In the genomic region with DNA sequence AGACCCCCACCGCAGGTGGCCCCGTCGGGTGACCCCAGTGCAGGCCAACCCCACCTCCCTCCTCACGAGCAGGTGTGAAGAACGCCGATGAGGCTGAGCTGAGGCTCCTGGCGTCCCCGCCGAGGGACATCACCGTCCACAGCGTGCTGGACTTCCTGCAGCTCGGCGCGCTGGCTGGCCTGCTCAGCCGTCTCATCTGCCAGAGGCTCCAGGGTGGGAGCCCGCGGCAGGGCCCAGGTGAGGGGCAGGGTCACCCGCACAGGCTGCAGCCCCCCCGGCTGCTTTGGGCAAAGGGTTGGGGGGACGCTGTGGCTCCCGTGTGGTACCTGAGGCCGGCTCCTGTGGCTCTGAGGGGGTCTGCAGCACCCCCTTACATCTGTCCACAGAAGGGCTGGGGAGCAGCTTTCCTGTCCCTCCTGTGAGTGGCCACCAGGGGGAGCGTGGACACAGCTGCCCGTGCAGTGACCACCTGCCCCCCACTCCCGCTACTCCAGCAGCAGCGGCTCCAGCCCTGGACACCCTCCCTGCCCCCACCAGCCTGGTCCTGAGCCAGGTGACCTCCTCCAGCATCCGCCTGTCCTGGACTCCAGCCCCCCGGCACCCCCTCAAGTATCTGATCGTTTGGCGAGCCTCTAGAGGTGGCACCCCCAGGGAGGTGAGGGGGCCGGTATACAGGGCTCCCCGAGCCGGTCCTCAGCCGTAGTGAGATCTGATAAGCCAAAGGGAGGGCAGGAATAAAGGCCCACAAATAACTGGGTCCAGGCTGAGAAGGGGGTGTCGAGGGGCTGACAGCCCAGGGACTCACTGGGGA, we compare ENCODE assay signal across 8 cellular contexts. TPM values are rescaled to one million over a fixed set of nuclear protein-coding genes. Genes with fewer than 3 reads are reported as not detected.
DNase-seq lines count a peak whose midpoint lies in the region; ATAC-seq, FAIRE-seq and TF ChIP-seq lines count a peak whose summit lies in the region.

No MANE protein-coding gene starts in this region.

- no peak overlapping the region for H3K27ac ChIP-seq in CD4-positive, alpha-beta memory T cell (ENCODE audit: low read depth, low read length)
- H3K27ac ChIP-seq in RWPE2 (ENCODE audit: poor library complexity, severe bottlenecking) = no peak overlapping the region

- no peaks in the 10 kb centered on the region for H3K36me3 Mint-ChIP-seq in CD4-positive, alpha-beta memory T cell
- no peaks in the 10 kb centered on the region for H3K36me3 Mint-ChIP-seq in activated T-helper 1 cell treated with anti-CD3 and anti-CD28 coated beads, Interleukin-12 subunit alpha, Interleukin-12 subunit beta, Interleukin-2, Interleukin-4 antibody, amounts not matched to agents 30 ng/mL and 10 ng/mL and 1 ng/mL, durations not matched to agents 14 hours and 24 hours and 36 hours (ENCODE audit: low read depth)

- no peaks in the 10 kb centered on the region for H3K4me1 Mint-ChIP-seq in CD4-positive, alpha-beta memory T cell
- no peaks in the 10 kb centered on the region for H3K4me1 Mint-ChIP-seq in activated T-helper 1 cell treated with anti-CD3 and anti-CD28 coated beads, Interleukin-12 subunit alpha, Interleukin-12 subunit beta, Interleukin-2, Interleukin-4 antibody, amounts not matched to agents 30 ng/mL and 10 ng/mL and 1 ng/mL, durations not matched to agents 14 hours and 24 hours and 36 hours (ENCODE audit: low read depth)

- H3K27ac Mint-ChIP-seq in CD4-positive, alpha-beta memory T cell = peak overlapping the region in 1 of 7 donors; percentile 52
- H3K27ac Mint-ChIP-seq in activated T-helper 1 cell treated with anti-CD3 and anti-CD28 coated beads, Interleukin-12 subunit alpha, Interleukin-12 subunit beta, Interleukin-2, Interleukin-4 antibody, amounts not matched to agents 30 ng/mL and 10 ng/mL and 1 ng/mL, durations not matched to agents 14 hours and 24 hours and 36 hours = no peak overlapping the region

- no peak overlapping the region for H3K4me3 ChIP-seq in CD4-positive, alpha-beta memory T cell (ENCODE audit: low read length in 2 of 2)
- no peak overlapping the region for H3K4me3 ChIP-seq in RWPE2 (ENCODE audit: severe bottlenecking)
- no peak overlapping the region for H3K4me3 ChIP-seq in mucosa of descending colon

- FAIRE-seq in H54 (lab: Jason Lieb, UNC) = no peak

- H3K27me3 Mint-ChIP-seq in CD4-positive, alpha-beta memory T cell = peaks cover 2 to 7% of the 10 kb centered on the region in 2 donors
- no peaks in the 10 kb centered on the region for H3K27me3 Mint-ChIP-seq in activated T-helper 1 cell treated with anti-CD3 and anti-CD28 coated beads, Interleukin-12 subunit alpha, Interleukin-12 subunit beta, Interleukin-2, Interleukin-4 antibody, amounts not matched to agents 30 ng/mL and 10 ng/mL and 1 ng/mL, durations not matched to agents 14 hours and 24 hours and 36 hours (ENCODE audit: insufficient read depth)

- TF ChIP-seq CTCF in RWPE2 (IDR thresholded peaks at IDR 0.05; ENCODE audit: poor library complexity, severe bottlenecking) (peak; percentile 99), mucosa of descending colon (IDR thresholded peaks at IDR 0.05) (peak; percentile 46)

- ATAC-seq in RWPE2 (ENCODE audit: low read depth) = peak; percentile 54
- ATAC-seq in mucosa of descending colon = peak; percentile 52
- no peak for ATAC-seq in GM18907 (IDR thresholded peaks at IDR 0.05; ENCODE audit: unreplicated experiment)

- POLR2A ChIA-PET in CD4-positive, alpha-beta memory T cell (lab: Charles Lee; ENCODE audit: partially characterized antibody) = interaction anchor here (0.9 kb wide), 1 partner anchor 27 kb away, joined by 3 read pairs; no protein-coding TSS in a partner anchor

- DNase-seq in CD4-positive, alpha-beta memory T cell = peak in 3 of 5 donors; percentile 19 to 33 (median 31)
- DNase-seq in H54 (ENCODE audit: insufficient read length, low spot score) = peak; percentile 74
- peak; percentile 88 for DNase-seq in RWPE2 (ENCODE audit: low spot score)
- peak; percentile 86 for DNase-seq in ecto neural progenitor cell (ENCODE audit: low spot score)
- DNase-seq in mucosa of descending colon = peak in 1 of 3 donors; percentile 34
- DNase-seq in activated T-helper 1 cell treated with anti-CD3 and anti-CD28 coated beads, Interleukin-12 subunit alpha, Interleukin-12 subunit beta, Interleukin-2, Interleukin-4 antibody, amounts not matched to agents 30 ng/mL and 10 ng/mL and 1 ng/mL, durations not matched to agents 14 hours and 24 hours and 36 hours (ENCODE audit: low spot score) = no peak
- no peak for DNase-seq in germinal center (ENCODE audit: low spot score)

- no peaks in the 10 kb centered on the region for H3K4me1 ChIP-seq in CD4-positive, alpha-beta memory T cell (ENCODE audit: insufficient read depth, low read length)
- H3K4me1 ChIP-seq in RWPE2 (ENCODE audit: insufficient read depth, poor library complexity, severe bottlenecking) = no peaks in the 10 kb centered on the region
- no peaks in the 10 kb centered on the region for H3K4me1 ChIP-seq in mucosa of descending colon (ENCODE audit: low read depth)

- no peak for TF ChIP-seq POLR2A in H54 (IDR thresholded peaks at IDR 0.05; ENCODE audit: low read depth, low read length)

- intact Hi-C loops in CD4-positive, alpha-beta memory T cell (cut with micrococcal nuclease) = no loop called here
- intact Hi-C loops in mucosa of descending colon (cut with DNase I, micrococcal nuclease) = no loop called here
- intact Hi-C loops in activated T-helper 1 cell treated with anti-CD3 and anti-CD28 coated beads, Interleukin-12 subunit alpha, Interleukin-12 subunit beta, Interleukin-2, Interleukin-4 antibody, amounts not matched to agents 30 ng/mL and 10 ng/mL and 1 ng/mL, durations not matched to agents 14 hours and 24 hours and 36 hours (cut with micrococcal nuclease) = loop anchor here (1.0 kb wide), 1 partner anchor 72 kb away; no protein-coding TSS in a partner anchor

- no peaks in the 10 kb centered on the region for H3K9me3 ChIP-seq in CD4-positive, alpha-beta memory T cell (ENCODE audit: control insufficient read depth in 1 of 2, low read length in 2 of 2)
- H3K9me3 ChIP-seq in RWPE2 (ENCODE audit: severe bottlenecking) (no peaks in the 10 kb centered on the region), mucosa of descending colon (no peaks in the 10 kb centered on the region)

- H3K36me3 ChIP-seq in CD4-positive, alpha-beta memory T cell (ENCODE audit: insufficient read depth, low read length) = no peaks in the 10 kb centered on the region
- no peaks in the 10 kb centered on the region for H3K36me3 ChIP-seq in RWPE2 (ENCODE audit: low read depth)
- no peaks in the 10 kb centered on the region for H3K36me3 ChIP-seq in mucosa of descending colon (ENCODE audit: low read depth)

- CTCF ChIA-PET in CD4-positive, alpha-beta memory T cell (lab: Charles Lee; ENCODE audit: partially characterized antibody) = interaction anchor here (1.2 to 1.5 kb wide), 3 partner anchors 9 to 14 kb away, joined by 3 to 4 read pairs (median 3); no protein-coding TSS in a partner anchor

- H3K27me3 ChIP-seq in CD4-positive, alpha-beta memory T cell (ENCODE audit: insufficient read depth, low read length) = no peaks in the 10 kb centered on the region
- peaks cover 24% of the 10 kb centered on the region for H3K27me3 ChIP-seq in RWPE2 (ENCODE audit: insufficient read depth, poor library complexity, severe bottlenecking)

- H3K4me3 Mint-ChIP-seq in CD4-positive, alpha-beta memory T cell = no peak overlapping the region
- H3K4me3 Mint-ChIP-seq in activated T-helper 1 cell treated with anti-CD3 and anti-CD28 coated beads, Interleukin-12 subunit alpha, Interleukin-12 subunit beta, Interleukin-2, Interleukin-4 antibody, amounts not matched to agents 30 ng/mL and 10 ng/mL and 1 ng/mL, durations not matched to agents 14 hours and 24 hours and 36 hours = no peak overlapping the region

- H3K9me3 Mint-ChIP-seq in CD4-positive, alpha-beta memory T cell = no peaks in the 10 kb centered on the region
- H3K9me3 Mint-ChIP-seq in activated T-helper 1 cell treated with anti-CD3 and anti-CD28 coated beads, Interleukin-12 subunit alpha, Interleukin-12 subunit beta, Interleukin-2, Interleukin-4 antibody, amounts not matched to agents 30 ng/mL and 10 ng/mL and 1 ng/mL, durations not matched to agents 14 hours and 24 hours and 36 hours = no peaks in the 10 kb centered on the region

RNA-seq across cellular contexts. Expression of gene COL20A1, which starts 16.5 kb away (rescaled TPM):
- total RNA-seq in CD4-positive, alpha-beta memory T cell = under 1 TPM in 1 of 2 experiments, not detected in 1; 0.11 TPM
- not detected for polyA plus RNA-seq in CD4-positive, alpha-beta memory T cell
- not detected for total RNA-seq in mucosa of descending colon
- not detected in 2 replicates for total RNA-seq in activated T-helper 1 cell treated with anti-CD3 and anti-CD28 coated beads, Interleukin-12 subunit alpha, Interleukin-12 subunit beta, Interleukin-2, Interleukin-4 antibody, amounts not matched to agents 30 ng/mL and 10 ng/mL and 1 ng/mL, durations not matched to agents 14 hours and 24 hours and 36 hours

RNA-seq across cellular contexts. Expression of gene ARFGAP1, which starts 36.9 kb away (rescaled TPM):
- total RNA-seq in CD4-positive, alpha-beta memory T cell = 100 to 1,000 TPM; 113 to 120 TPM
- polyA plus RNA-seq in CD4-positive, alpha-beta memory T cell = 10 to 100 TPM; 11.5 to 26.0 TPM
- total RNA-seq in mucosa of descending colon = 10 to 100 TPM; 76.5 to 85.8 (median 82.4) TPM
- 102 and 107 TPM in 2 replicates for total RNA-seq in activated T-helper 1 cell treated with anti-CD3 and anti-CD28 coated beads, Interleukin-12 subunit alpha, Interleukin-12 subunit beta, Interleukin-2, Interleukin-4 antibody, amounts not matched to agents 30 ng/mL and 10 ng/mL and 1 ng/mL, durations not matched to agents 14 hours and 24 hours and 36 hours

RNA-seq across cellular contexts. Expression of gene CHRNA4, which starts 51.7 kb away (rescaled TPM):
- not detected for total RNA-seq in CD4-positive, alpha-beta memory T cell
- polyA plus RNA-seq in CD4-positive, alpha-beta memory T cell = not detected
- not detected for total RNA-seq in mucosa of descending colon
- not detected in 2 replicates for total RNA-seq in activated T-helper 1 cell treated with anti-CD3 and anti-CD28 coated beads, Interleukin-12 subunit alpha, Interleukin-12 subunit beta, Interleukin-2, Interleukin-4 antibody, amounts not matched to agents 30 ng/mL and 10 ng/mL and 1 ng/mL, durations not matched to agents 14 hours and 24 hours and 36 hours

RNA-seq across cellular contexts. Expression of gene NKAIN4, which starts 55.2 kb away (rescaled TPM):
- not detected for total RNA-seq in CD4-positive, alpha-beta memory T cell
- polyA plus RNA-seq in CD4-positive, alpha-beta memory T cell = not detected
- total RNA-seq in mucosa of descending colon = 1 to 10 TPM in 1 of 3 donors, not detected in 2; 1.6 TPM
- not detected in 2 replicates for total RNA-seq in activated T-helper 1 cell treated with anti-CD3 and anti-CD28 coated beads, Interleukin-12 subunit alpha, Interleukin-12 subunit beta, Interleukin-2, Interleukin-4 antibody, amounts not matched to agents 30 ng/mL and 10 ng/mL and 1 ng/mL, durations not matched to agents 14 hours and 24 hours and 36 hours

Comparison
In these comparisons a context has a peak if more than half of its experiments do, and no peak if none do; other contexts are left out.
1. DNase-seq: peak in CD4-positive, alpha-beta memory T cell (3 of 5), H54 (single experiment), RWPE2 (single experiment) and ecto neural progenitor cell (single experiment); none in activated T-helper 1 cell treated with anti-CD3 and anti-CD28 coated beads, Interleukin-12 subunit alpha, Interleukin-12 subunit beta, Interleukin-2, Interleukin-4 antibody, amounts not matched to agents 30 ng/mL and 10 ng/mL and 1 ng/mL, durations not matched to agents 14 hours and 24 hours and 36 hours (single experiment) and germinal center (single experiment).